Comparison of ENCODE assay signal across 22 cellular contexts in the genomic region with DNA sequence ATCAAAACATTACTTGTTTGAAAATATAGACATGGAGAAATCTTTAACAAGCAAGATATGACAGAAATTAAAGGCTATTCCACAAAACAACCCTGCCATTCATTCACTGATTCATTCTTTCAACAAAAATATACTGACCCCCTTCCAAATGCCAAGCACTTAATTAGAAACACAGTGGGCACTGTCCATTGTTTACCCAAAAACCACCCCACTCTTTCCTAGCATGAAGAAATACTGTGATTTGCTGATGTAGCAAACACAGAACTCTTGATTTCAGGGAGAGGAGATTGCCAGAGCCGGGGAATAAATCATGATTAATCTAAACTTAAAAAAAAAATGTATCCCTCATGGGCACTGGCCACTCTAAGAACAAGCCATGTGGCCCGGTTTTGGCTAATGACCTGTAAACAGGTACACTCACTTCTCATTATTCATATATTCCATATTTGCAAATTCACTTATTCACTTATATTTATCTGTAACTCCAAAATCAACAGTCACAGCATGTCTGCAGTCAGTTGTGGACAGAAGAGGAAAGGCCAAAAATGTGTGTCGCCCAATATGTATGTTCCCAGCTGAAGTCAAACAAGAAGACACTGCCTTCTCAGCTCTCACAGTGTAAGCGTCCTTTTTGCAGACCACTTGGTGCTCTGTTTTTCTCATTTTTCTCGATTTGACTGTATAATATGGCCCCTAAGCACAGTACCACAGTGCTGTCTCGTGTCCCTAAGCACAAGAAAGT.
DNase-seq lines count a peak whose midpoint lies in the region; ATAC-seq, FAIRE-seq and TF ChIP-seq lines count a peak whose summit lies in the region.
"Had no signal": no experiment of that assay in that cellular context is flagged by ENCODE, and none has a peak within 500 bp of the region (broad histone marks: within the 10 kb centered on the region; RNA-seq: fewer than 3 reads in every experiment).

No MANE protein-coding gene starts in this region.

- H3K36me3 ChIP-seq in K562 (ENCODE audit: control insufficient read depth, insufficient read depth, low read length): no peaks in the 10 kb centered on the region
- no peaks in the 10 kb centered on the region for H3K36me3 ChIP-seq in stomach
- H3K36me3 ChIP-seq: BLaER1 treated with 17β-estradiol and CSF1 and Interleukin-3, amounts not matched to agents 10 nM and 100 nM; Peyer's patch; SJCRH30 had no signal

- H3K9me3 ChIP-seq in K562 (replicated peaks; ENCODE audit: control insufficient read depth, insufficient read depth, low read depth, low read length): no peaks in the 10 kb centered on the region
- H3K9me3 ChIP-seq in stomach: no peaks in the 10 kb centered on the region
- H3K9me3 ChIP-seq in CD4-positive, alpha-beta T cell (ENCODE audit: control insufficient read depth, low read length): no peaks in the 10 kb centered on the region
- H3K9me3 ChIP-seq: BLaER1 treated with 17β-estradiol and CSF1 and Interleukin-3, amounts not matched to agents 10 nM and 100 nM; Peyer's patch; SJCRH30 had no signal

- intact Hi-C loops in K562 (cut with micrococcal nuclease): no loop called here
- intact Hi-C loops in stomach (cut with DNase I; ENCODE audit: low total_unique reads): no loop called here
- intact Hi-C loops in CD4-positive, alpha-beta T cell (cut with DNase I, micrococcal nuclease): no loop called here

- DNase-seq in HuH-7.5 (ENCODE audit: low spot score) (peak; percentile 16), K562 (ENCODE audit: extremely low read depth in 1 of 4, low spot score in 3 of 4) (no peak), fibroblast of villous mesenchyme (ENCODE audit: low read depth) (peak; percentile 55), nephron progenitor cell (no peak), glutamatergic neuron (no peak), stomach (no peak)
- DNase-seq in CD4-positive, alpha-beta T cell: no peak
- DNase-seq: ACHN; Calu3; CD8-positive, alpha-beta T cell; EL; GF-D8; MM.1S; NCI-H1092; NCI-H1436; NCI-H187 treated with DMSO at 0.1 percent for 48 hours; NCI-H2107; NK-92 treated with Interleukin-12 subunit alpha and Interleukin-12 subunit beta, amount 100 ng/mL, for 24 hours; Peyer's patch; SJCRH30 had no signal

- H3K36me3 Mint-ChIP-seq in nephron progenitor cell (ENCODE audit: low read depth): no peaks in the 10 kb centered on the region
- no peaks in the 10 kb centered on the region for H3K36me3 Mint-ChIP-seq in glutamatergic neuron (ENCODE audit: unreplicated experiment)
- H3K36me3 Mint-ChIP-seq in CD4-positive, alpha-beta T cell (ENCODE audit: low read depth): peaks cover 5% of the 10 kb centered on the region

- H3K4me2 ChIP-seq in K562 (ENCODE audit: insufficient read depth, low read length): no peak overlapping the region
- H3K4me2 ChIP-seq: BLaER1 treated with 17β-estradiol and CSF1 and Interleukin-3, amounts not matched to agents 10 nM and 100 nM had no signal

- BruUV-seq in K562 (replicated peaks; lab: Mats Ljungman, UMichigan): no TSS peak

- TF ChIP-seq CTCF in K562 (IDR thresholded peaks at IDR 0.05 in 2 of 3, conservative IDR thresholded peaks at IDR 0.05 in 1 of 3; ENCODE audit: insufficient read depth in 2 of 3, low read depth in 1 of 3, low read length in 3 of 3) (no peak), fibroblast of villous mesenchyme (IDR thresholded peaks at IDR 0.05; ENCODE audit: insufficient read depth, low read depth, low read length) (no peak), nephron progenitor cell (IDR thresholded peaks at IDR 0.05) (no peak), glutamatergic neuron (IDR thresholded peaks at IDR 0.05; ENCODE audit: partially characterized antibody, unreplicated experiment) (no peak), stomach (IDR thresholded peaks at IDR 0.05) (no peak)
- no peak for TF ChIP-seq CTCF in CD4-positive, alpha-beta T cell (IDR thresholded peaks at IDR 0.05)

- 52% methylated on average over 6 of the region's 6 CpGs for WGBS in K562 (ENCODE audit: insufficient coverage, low coverage, missing lambda C conversion rate)
- 60 to 86% (median 83%) methylated on average over 6 of the region's 6 CpGs for WGBS in stomach, 5 donors

- H3K27ac ChIP-seq in K562 (ENCODE audit: extremely low read depth, low read depth, low read length) (no peak overlapping the region), stomach (no peak overlapping the region)
- no peak overlapping the region for H3K27ac ChIP-seq in CD4-positive, alpha-beta T cell (ENCODE audit: low read depth, low read length)
- H3K27ac ChIP-seq: BLaER1 treated with 17β-estradiol and CSF1 and Interleukin-3, amounts not matched to agents 10 nM and 100 nM; Peyer's patch; SJCRH30 had no signal

- no peak for TF ChIP-seq RAD21 in K562 (CRISPR knock-in tag; conservative IDR thresholded peaks at IDR 0.05 in 1 of 2, IDR thresholded peaks at IDR 0.05 in 1 of 2)

- POLR2A ChIA-PET in K562 (lab: Yijun Ruan, JAX): no interaction called here
- POLR2A ChIA-PET in CD4-positive, alpha-beta T cell (lab: Charles Lee): no interaction called here

- H3K4me3 ChIP-seq in K562 (no peak overlapping the region), fibroblast of villous mesenchyme (ENCODE audit: low read depth, low read length) (no peak overlapping the region), stomach (no peak overlapping the region)
- H3K4me3 ChIP-seq: BLaER1 treated with 17β-estradiol and CSF1 and Interleukin-3, amounts not matched to agents 10 nM and 100 nM; Peyer's patch; SJCRH30 had no signal

- ATAC-seq in K562 (peak; percentile 64), GM18858 (IDR thresholded peaks at IDR 0.05; ENCODE audit: unreplicated experiment) (no peak)
- ATAC-seq in CD4-positive, alpha-beta T cell (ENCODE audit: poor library complexity): no peak
- ATAC-seq: CD8-positive, alpha-beta T cell had no signal

- H3K9ac ChIP-seq in K562 (ENCODE audit: insufficient read depth in 1 of 2, low read depth in 2 of 2, low read length in 2 of 2): no peak overlapping the region
- H3K9ac ChIP-seq: BLaER1 treated with 17β-estradiol and CSF1 and Interleukin-3, amounts not matched to agents 10 nM and 100 nM had no signal

- H4K20me1 ChIP-seq in K562 (replicated peaks; ENCODE audit: control insufficient read depth, insufficient read depth, low read length): no peaks in the 10 kb centered on the region
- H4K20me1 ChIP-seq: BLaER1 treated with 17β-estradiol and CSF1 and Interleukin-3, amounts not matched to agents 10 nM and 100 nM had no signal

- H3K4me1 ChIP-seq in K562 (replicated peaks in 1 of 2; ENCODE audit: control insufficient read depth in 2 of 2, insufficient read depth in 2 of 2, low read length in 2 of 2) (peaks cover 0 to 3% of the 10 kb centered on the region in 2 experiments; a peak in 2 of 5 replicates), stomach (no peaks in the 10 kb centered on the region)
- H3K4me1 ChIP-seq: BLaER1 treated with 17β-estradiol and CSF1 and Interleukin-3, amounts not matched to agents 10 nM and 100 nM; Peyer's patch; SJCRH30 had no signal

- H3K27ac Mint-ChIP-seq in nephron progenitor cell (peak overlapping the region; percentile 82), glutamatergic neuron (ENCODE audit: unreplicated experiment) (no peak overlapping the region)
- no peak overlapping the region for H3K27ac Mint-ChIP-seq in CD4-positive, alpha-beta T cell
- H3K27ac Mint-ChIP-seq: CD8-positive, alpha-beta T cell had no signal

- peak; percentile 49 for FAIRE-seq in K562 (lab: Jason Lieb, UNC)

- H2AFZ ChIP-seq in K562 (ENCODE audit: low read depth, low read length): peak overlapping the region; percentile 14; the same call in 1 of the 2 replicates

- H3K4me3 Mint-ChIP-seq in nephron progenitor cell: no peak overlapping the region
- no peak overlapping the region for H3K4me3 Mint-ChIP-seq in glutamatergic neuron (ENCODE audit: unreplicated experiment)
- H3K4me3 Mint-ChIP-seq in CD4-positive, alpha-beta T cell: no peak overlapping the region
- H3K4me3 Mint-ChIP-seq: CD8-positive, alpha-beta T cell had no signal

- TF ChIP-seq EP300 in K562 (IDR thresholded peaks at IDR 0.05; ENCODE audit: low read length) (no peak), stomach (IDR thresholded peaks at IDR 0.05) (no peak)

- in situ Hi-C loops in K562 (cut with MboI): no loop called here

- H3K79me2 ChIP-seq in K562 (ENCODE audit: control insufficient read depth, insufficient read depth, low read length): no peaks in the 10 kb centered on the region

- H3K27me3 ChIP-seq in K562 (ENCODE audit: control insufficient read depth in 2 of 2, insufficient read depth in 2 of 2, low read length in 2 of 2) (no peaks in the 10 kb centered on the region), stomach (no peaks in the 10 kb centered on the region)
- no peaks in the 10 kb centered on the region for H3K27me3 ChIP-seq in CD4-positive, alpha-beta T cell (ENCODE audit: control insufficient read depth, insufficient read depth, low read length)
- H3K27me3 ChIP-seq: BLaER1 treated with 17β-estradiol and CSF1 and Interleukin-3, amounts not matched to agents 10 nM and 100 nM; Peyer's patch; SJCRH30 had no signal

- no peaks in the 10 kb centered on the region for H3K9me1 ChIP-seq in K562 (ENCODE audit: control insufficient read depth, insufficient read depth, low read length)

- CTCF ChIA-PET in K562 (lab: Yijun Ruan, JAX; ENCODE audit: low intra/inter-chr PET ratio): no interaction called here
- CTCF ChIA-PET in CD4-positive, alpha-beta T cell (lab: Charles Lee): no interaction called here

- H3K9me3 Mint-ChIP-seq in nephron progenitor cell: peaks cover 3% of the 10 kb centered on the region
- no peaks in the 10 kb centered on the region for H3K9me3 Mint-ChIP-seq in glutamatergic neuron (ENCODE audit: unreplicated experiment)
- H3K9me3 Mint-ChIP-seq in CD4-positive, alpha-beta T cell: no peaks in the 10 kb centered on the region
- H3K9me3 Mint-ChIP-seq: CD8-positive, alpha-beta T cell had no signal

- TF ChIP-seq POLR2A in K562 (conservative IDR thresholded peaks at IDR 0.05) (no peak), stomach (IDR thresholded peaks at IDR 0.05) (no peak)

- H3K27me3 Mint-ChIP-seq in nephron progenitor cell (ENCODE audit: low read depth, poor library complexity) (peaks cover 10% of the 10 kb centered on the region), glutamatergic neuron (ENCODE audit: unreplicated experiment) (no peaks in the 10 kb centered on the region)
- no peaks in the 10 kb centered on the region for H3K27me3 Mint-ChIP-seq in CD4-positive, alpha-beta T cell

- H3K4me1 Mint-ChIP-seq in nephron progenitor cell (peaks cover 5% of the 10 kb centered on the region), glutamatergic neuron (ENCODE audit: low read depth, unreplicated experiment) (no peaks in the 10 kb centered on the region)
- no peaks in the 10 kb centered on the region for H3K4me1 Mint-ChIP-seq in CD4-positive, alpha-beta T cell (ENCODE audit: low read depth)

TF ChIP-seq in K562, 482 proteins besides CTCF, POLR2A, EP300 and RAD21 (continues in another document):
- TF ChIP-seq ZFP30 (CRISPR knock-in tag; IDR thresholded peaks at IDR 0.05; ENCODE audit: borderline replicate concordance) (no peak), MAFG (tag; conservative IDR thresholded peaks at IDR 0.05) (peak; percentile 54)

Comparison
In these comparisons a context has a peak if more than half of its experiments do, and no peak if none do; other contexts are left out.
1. DNase-seq: peak in HuH-7.5 (single experiment) and fibroblast of villous mesenchyme (single experiment); none in K562 (0 of 4), nephron progenitor cell (single experiment), glutamatergic neuron (single experiment), stomach (single experiment) and CD4-positive, alpha-beta T cell (0 of 10).